In genomic region chr5:146825033-146825432, GRCh38 we compare ENCODE assay signal across 10 cellular contexts. TPM values are rescaled to one million over a fixed set of nuclear protein-coding genes. Genes with fewer than 3 reads are reported as not detected.
DNase-seq lines count a peak whose midpoint lies in the region; ATAC-seq and TF ChIP-seq lines count a peak whose summit lies in the region.
"Had no signal": no experiment of that assay in that cellular context is flagged by ENCODE, and none has a peak within 500 bp of the region (broad histone marks: within the 10 kb centered on the region; RNA-seq: fewer than 3 reads in every experiment).

No MANE protein-coding gene starts in this region.

- ATAC-seq in GM21390 (IDR thresholded peaks at IDR 0.05; ENCODE audit: unreplicated experiment): no peak
- ATAC-seq in HG02840 (IDR thresholded peaks at IDR 0.05; ENCODE audit: low FRiP score, unreplicated experiment): no peak

- in situ Hi-C loops in T47D (cut with HindIII; ENCODE audit: low pct_unique_long_range_greater_than_20kb, low sequenced_read_pairs): no loop called here

- DNase-seq in GM12865 (ENCODE audit: low read depth) (peak; percentile 17), MG63 (peak; percentile 39), T47D (ENCODE audit: low read depth in 1 of 2, low spot score in 1 of 2) (peak; percentile 23 to 63), midbrain (lab: John Stamatoyannopoulos, UW) (peak; percentile 23), NCI-H2029 treated with DMSO at 0.1 percent for 48 hours (lab: John Stamatoyannopoulos, UW) (no peak), activated gamma-delta T cell (lab: John Stamatoyannopoulos, UW) (no peak)
- DNase-seq: NCI-H2081 had no signal

- no peaks in the 10 kb centered on the region for H3K9me3 ChIP-seq in MG63

- H3K36me3 ChIP-seq in MG63: no peaks in the 10 kb centered on the region

- no peak for TF ChIP-seq CTCF in GM12865 (IDR thresholded peaks at IDR 0.05; ENCODE audit: insufficient read depth, low read depth, low read length, missing control alignments)

- H3K4me3 ChIP-seq in GM12865 (ENCODE audit: low read depth, low read length): no peak overlapping the region
- no peak overlapping the region for H3K4me3 ChIP-seq in MG63
- H3K4me3 ChIP-seq: dorsolateral prefrontal cortex had no signal

- H3K27me3 ChIP-seq in MG63: no peaks in the 10 kb centered on the region
- H3K27me3 ChIP-seq: dorsolateral prefrontal cortex had no signal

RNA-seq across cellular contexts. Expression of gene PPP2R2B, which starts 53.5 kb away (rescaled TPM):
- 3.9 and 9.1 TPM in 2 replicates for total RNA-seq in MG63 (2014; rRNA removed; shearing (Covaris generic); ENCODE audit: low replicate concordance)

Comparison
In these comparisons a context has a peak if more than half of its experiments do, and no peak if none do; other contexts are left out.
1. DNase-seq: peak in GM12865 (single experiment), MG63 (single experiment), T47D (2 of 2) and midbrain (single experiment); none in NCI-H2029 treated with DMSO at 0.1 percent for 48 hours (single experiment) and activated gamma-delta T cell (single experiment).